ENCODE assay signal across 8 cellular contexts in genomic region chr6:159716247-159717086, GRCh38. TPM values are rescaled to one million over a fixed set of nuclear protein-coding genes. Genes with fewer than 3 reads are reported as not detected.
DNase-seq lines count a peak whose midpoint lies in the region; ATAC-seq and TF ChIP-seq lines count a peak whose summit lies in the region.

No MANE protein-coding gene starts in this region.

- no peak for ATAC-seq in HG03025 (IDR thresholded peaks at IDR 0.05; ENCODE audit: low FRiP score, unreplicated experiment)
- ATAC-seq in GM21423 (IDR thresholded peaks at IDR 0.05; ENCODE audit: unreplicated experiment), result no peak
- no peak for ATAC-seq in GM21717 (IDR thresholded peaks at IDR 0.05; ENCODE audit: unreplicated experiment)
- ATAC-seq in HG03469 (IDR thresholded peaks at IDR 0.05; ENCODE audit: unreplicated experiment), result no peak

- DNase-seq in AG04449 (ENCODE audit: low read depth, low spot score) (peak; percentile 97), MV-4-11 (lab: John Stamatoyannopoulos, UW) (peak; percentile 95), dermis microvascular lymphatic vessel endothelial cell (ENCODE audit: low read depth in 2 of 2) (peak; percentile 52 to 59)

- no peaks in the 10 kb centered on the region for H3K36me3 ChIP-seq in mucosa of rectum (ENCODE audit: control insufficient read depth in 2 of 2, insufficient read depth in 2 of 2, low read length in 2 of 2)

- H3K4me1 ChIP-seq in mucosa of rectum (ENCODE audit: control insufficient read depth in 2 of 2, insufficient read depth in 2 of 2, low read length in 2 of 2), result peaks cover 3% of the 10 kb centered on the region in 2 donors

- H3K4me3 ChIP-seq in AG04449 (ENCODE audit: low read depth, low read length) (no peak overlapping the region), mucosa of rectum (ENCODE audit: low read length in 2 of 2) (no peak overlapping the region)

- TF ChIP-seq CTCF in AG04449 (IDR thresholded peaks at IDR 0.05; ENCODE audit: insufficient read depth, low read length, missing control alignments), result no peak

- no peaks in the 10 kb centered on the region for H3K27me3 ChIP-seq in mucosa of rectum (ENCODE audit: control insufficient read depth in 2 of 2, insufficient read depth in 2 of 2, low read length in 2 of 2)

- no peak overlapping the region for H3K9ac ChIP-seq in mucosa of rectum (ENCODE audit: low read depth in 1 of 2, low read length in 2 of 2)

- H3K27ac ChIP-seq in mucosa of rectum (ENCODE audit: low read depth in 2 of 2, low read length in 2 of 2), result peak overlapping the region; percentile 33 to 56

- POLR2A ChIA-PET in AG04449 (lab: Yijun Ruan, JAX), result interaction anchor here (1.0 kb wide), 2 partner anchors 10 to 73 kb away, joined by 3 to 5 read pairs; partner anchors contain the start of genes TCP1 and WTAP

- H3K9me3 ChIP-seq in mucosa of rectum (ENCODE audit: control insufficient read depth in 2 of 2, low read length in 2 of 2), result no peaks in the 10 kb centered on the region

- CTCF ChIA-PET in AG04449 (lab: Yijun Ruan, JAX), result interaction anchor here (0.9 to 2.8 kb wide), 5 partner anchors 9 to 212 kb away, joined by 4 to 14 read pairs (median 9); partner anchors contain the start of gene SOD2

RNA-seq across cellular contexts. Expression of gene WTAP, which starts 10.8 kb away (rescaled TPM):
- total RNA-seq in dermis microvascular lymphatic vessel endothelial cell, result 69.2 and 79.5 TPM in 2 replicates

RNA-seq across cellular contexts. Expression of gene SOD2, which starts 23.4 kb away (rescaled TPM):
- total RNA-seq in dermis microvascular lymphatic vessel endothelial cell, result 206 and 419 TPM in 2 replicates

RNA-seq across cellular contexts. Expression of gene ACAT2, which starts 45.4 kb away (rescaled TPM):
- total RNA-seq in dermis microvascular lymphatic vessel endothelial cell, result 32.7 and 83.6 TPM in 2 replicates
